In genomic region chr14:43471595-43471994, GRCh38 we compare ENCODE assay signal across 21 cellular contexts.
DNase-seq lines count a peak whose midpoint lies in the region; ATAC-seq and TF ChIP-seq lines count a peak whose summit lies in the region.
"Had no signal": no experiment of that assay in that cellular context is flagged by ENCODE, and none has a peak within 500 bp of the region (broad histone marks: within the 10 kb centered on the region; RNA-seq: fewer than 3 reads in every experiment).

No MANE protein-coding gene starts in this region.

- H3K27me3 Mint-ChIP-seq in H9 (ENCODE audit: low read depth): no peaks in the 10 kb centered on the region
- no peaks in the 10 kb centered on the region for H3K27me3 Mint-ChIP-seq in progenitor cell of endocrine pancreas
- H3K27me3 Mint-ChIP-seq: CD4-positive, alpha-beta memory T cell had no signal

- H4K20me1 ChIP-seq in H9 (ENCODE audit: control insufficient read depth, insufficient read depth, insufficient read length): no peaks in the 10 kb centered on the region

- H3K27ac ChIP-seq in H9 (ENCODE audit: insufficient read length, low read depth, low read length): no peak overlapping the region
- no peak overlapping the region for H3K27ac ChIP-seq in dorsolateral prefrontal cortex
- H3K27ac ChIP-seq: A549 had no signal

- no peak overlapping the region for H3K23ac ChIP-seq in H9 (ENCODE audit: insufficient read length, low read depth, low read length)

- TF ChIP-seq CTCF in H9 (conservative IDR thresholded peaks at IDR 0.05) (no peak), progenitor cell of endocrine pancreas (IDR thresholded peaks at IDR 0.05; ENCODE audit: unreplicated experiment) (no peak), dorsolateral prefrontal cortex (IDR thresholded peaks at IDR 0.05 in 54 of 56, conservative IDR thresholded peaks at IDR 0.05 in 2 of 56; ENCODE audit: low read depth in 1 of 56, partially characterized antibody in 56 of 56) (no peak)

- H2AK5ac ChIP-seq in H9 (ENCODE audit: insufficient read length, low read length): no peak overlapping the region

- no peak overlapping the region for H4K5ac ChIP-seq in H9 (ENCODE audit: insufficient read length, low read depth, low read length)

- no peaks in the 10 kb centered on the region for H3K4me1 ChIP-seq in H9 (ENCODE audit: insufficient read depth, low read length)
- H3K4me1 ChIP-seq: A549 had no signal

- H3K4me1 Mint-ChIP-seq in H9 (peaks cover 6 to 9% of the 10 kb centered on the region in 2 experiments), progenitor cell of endocrine pancreas (ENCODE audit: low read depth) (peaks cover 17% of the 10 kb centered on the region)
- H3K4me1 Mint-ChIP-seq: CD4-positive, alpha-beta memory T cell had no signal

- H4K91ac ChIP-seq in H9 (ENCODE audit: insufficient read length, low read depth, low read length): no peak overlapping the region

- H3K14ac ChIP-seq in H9 (ENCODE audit: insufficient read depth, low read length): no peak overlapping the region

- H2BK12ac ChIP-seq in H9 (ENCODE audit: insufficient read length, low read depth, low read length): no peak overlapping the region

- no peak overlapping the region for H3K4ac ChIP-seq in H9 (ENCODE audit: low read depth, low read length)

- no peaks in the 10 kb centered on the region for H3K9me3 Mint-ChIP-seq in H9
- no peaks in the 10 kb centered on the region for H3K9me3 Mint-ChIP-seq in progenitor cell of endocrine pancreas (ENCODE audit: low read depth)

- H2BK20ac ChIP-seq in H9 (ENCODE audit: low read depth, low read length, poor library complexity, severe bottlenecking): no peak overlapping the region

- H2BK15ac ChIP-seq in H9 (ENCODE audit: low read depth, low read length): no peak overlapping the region

- H3K27me3 ChIP-seq in H9 (ENCODE audit: insufficient read depth, low read length) (no peaks in the 10 kb centered on the region), dorsolateral prefrontal cortex (no peaks in the 10 kb centered on the region)

- no peaks in the 10 kb centered on the region for H3K36me3 Mint-ChIP-seq in H9 (ENCODE audit: insufficient read depth in 1 of 3, low read depth in 3 of 3)
- H3K36me3 Mint-ChIP-seq in progenitor cell of endocrine pancreas (ENCODE audit: insufficient read depth): no peaks in the 10 kb centered on the region
- H3K36me3 Mint-ChIP-seq: CD4-positive, alpha-beta memory T cell had no signal

- no CpG with 5 or more reads among the region's 1 CpG for WGBS in H9 (ENCODE audit: extremely low coverage, insufficient read length, low lambda C conversion rate)

- no peak for ATAC-seq in HG02852 (IDR thresholded peaks at IDR 0.05; ENCODE audit: unreplicated experiment)
- ATAC-seq: A549, K562, PC-3 had no signal

- peak overlapping the region in 2 of 3 experiments; percentile 1 to 56; a peak in 5 of 7 replicates for H3K27ac Mint-ChIP-seq in H9
- peak overlapping the region; percentile 1 for H3K27ac Mint-ChIP-seq in progenitor cell of endocrine pancreas
- H3K27ac Mint-ChIP-seq: CD4-positive, alpha-beta memory T cell had no signal

- no peaks in the 10 kb centered on the region for H3K23me2 ChIP-seq in H9 (ENCODE audit: insufficient read length, low read depth, low read length, poor library complexity, severe bottlenecking)

- no peaks in the 10 kb centered on the region for H3K79me2 ChIP-seq in H9 (ENCODE audit: insufficient read depth, low read length)

- H3K4me3 ChIP-seq in dorsolateral prefrontal cortex: no peak overlapping the region
- H3K4me3 ChIP-seq: A549, K562 had no signal

- no peak overlapping the region for H3K18ac ChIP-seq in H9 (ENCODE audit: insufficient read length, low read depth, low read length)

- H3K79me1 ChIP-seq in H9 (ENCODE audit: insufficient read depth, low read depth, low read length, poor library complexity, severe bottlenecking): no peaks in the 10 kb centered on the region

- H2BK5ac ChIP-seq in H9 (ENCODE audit: insufficient read length, low read length): no peak overlapping the region

- intact Hi-C loops in head of caudate nucleus (cut with DNase I) (no loop called here), dorsolateral prefrontal cortex (cut with DNase I) (no loop called here)

- H3K9me3 ChIP-seq in H9 (ENCODE audit: control insufficient read depth, low read depth, low read length): no peaks in the 10 kb centered on the region
- H3K9me3 ChIP-seq: A549, SK-N-SH had no signal

- no peak overlapping the region for H3T11ph ChIP-seq in H9 (ENCODE audit: low read length)

- H3K4me3 Mint-ChIP-seq in H9: no peak overlapping the region
- no peak overlapping the region for H3K4me3 Mint-ChIP-seq in progenitor cell of endocrine pancreas (ENCODE audit: low read depth)
- H3K4me3 Mint-ChIP-seq: CD4-positive, alpha-beta memory T cell had no signal

- no peak overlapping the region for H3K56ac ChIP-seq in H9 (ENCODE audit: insufficient read length, low read depth, low read length)

- H2AFZ ChIP-seq in H9 (ENCODE audit: low read length): no peak overlapping the region

- DNase-seq in H9 (no peak), NCI-H82 treated with DMSO at 0.1 percent for 48 hours (lab: John Stamatoyannopoulos, UW; ENCODE audit: unreplicated experiment) (peak; percentile 24), iPS-NIHi11 (ENCODE audit: low spot score) (peak; percentile 4), progenitor cell of endocrine pancreas (ENCODE audit: low spot score, unreplicated experiment) (no peak), head of caudate nucleus (no peak), dorsolateral prefrontal cortex (no peak)
- DNase-seq: C1 segment of cervical spinal cord; CD4-positive, alpha-beta memory T cell; COR-L47; DMS79; GF-D8; MV-4-11; NCI-H1105 treated with DMSO at 0.1 percent for 48 hours; NCI-H1694; NCI-H2029 treated with DMSO at 0.1 percent for 48 hours; NCI-H510A; PC-3; SK-N-SH had no signal

- no peak overlapping the region for H2BK120ac ChIP-seq in H9 (ENCODE audit: low read depth, low read length, poor library complexity, severe bottlenecking)

- H3K4me2 ChIP-seq in H9 (ENCODE audit: insufficient read depth, insufficient read length, low read length): no peak overlapping the region
- H3K4me2 ChIP-seq: A549, SK-N-SH had no signal

- H4K8ac ChIP-seq in H9 (replicated peaks; ENCODE audit: insufficient read length, low read depth, low read length): no peak overlapping the region

- no peak overlapping the region for H3K9ac ChIP-seq in H9 (ENCODE audit: extremely low read depth, insufficient read length, low read length)
- H3K9ac ChIP-seq: SK-N-SH had no signal

Comparison
In these comparisons a context has a peak if more than half of its experiments do, and no peak if none do; other contexts are left out.
1. DNase-seq: peak in NCI-H82 treated with DMSO at 0.1 percent for 48 hours (single experiment) and iPS-NIHi11 (single experiment); none in H9 (single experiment), progenitor cell of endocrine pancreas (single experiment), head of caudate nucleus (0 of 42) and dorsolateral prefrontal cortex (0 of 10).